In the genomic region with DNA sequence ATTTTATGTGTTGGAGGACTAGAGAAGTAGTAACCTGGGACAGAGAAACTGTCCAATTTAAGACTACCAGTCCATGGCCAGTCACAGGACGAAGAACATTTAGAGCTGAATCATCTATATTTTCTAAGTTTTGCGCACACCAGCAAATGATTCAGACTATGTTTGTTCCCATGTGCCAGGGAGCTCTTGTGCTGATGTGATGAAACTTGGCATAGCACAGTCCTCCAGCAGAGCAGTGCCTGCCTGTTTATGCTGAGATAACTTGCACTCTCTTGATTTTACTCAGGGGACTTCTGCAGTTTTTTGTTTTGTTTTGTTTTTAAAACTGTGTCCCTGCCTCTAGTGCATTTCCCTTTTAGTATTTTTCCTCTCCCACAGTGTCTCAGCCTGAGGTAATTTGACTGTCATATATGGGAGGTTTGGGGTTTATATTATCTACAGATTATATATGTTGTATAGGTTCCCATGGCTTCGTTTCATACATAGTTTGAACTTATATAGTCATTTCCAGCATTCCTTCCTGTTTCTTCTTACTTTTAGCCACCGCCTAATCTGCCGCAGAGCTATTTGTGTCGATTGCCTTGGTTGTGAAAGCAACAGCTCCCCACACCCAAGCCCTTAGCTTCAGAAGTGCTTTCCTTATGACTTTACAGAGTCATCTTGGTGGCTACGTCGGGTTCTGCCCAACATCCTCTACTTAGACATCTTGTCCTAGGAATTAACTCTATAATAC, we compare ENCODE assay signal across 8 cellular contexts. TPM values are rescaled to one million over a fixed set of nuclear protein-coding genes. Genes with fewer than 3 reads are reported as not detected.
A peak's percentile ranks its signal among the peaks of the same experiment; 100 is the strongest.
DNase-seq lines count a peak whose midpoint lies in the region; ATAC-seq and TF ChIP-seq lines count a peak whose summit lies in the region.

No MANE protein-coding gene starts in this region.

- H3K4me1 ChIP-seq in stomach = peaks cover 7 to 61% (median 43%) of the 10 kb centered on the region in 4 donors

- peak overlapping the region in 4 of 5 donors; percentile 45 to 74 (median 63) for H3K27ac ChIP-seq in stomach

- DNase-seq in AG09309 (ENCODE audit: low read depth) = peak; percentile 32
- peak; percentile 76 for DNase-seq in activated naive CD4-positive, alpha-beta T cell treated with anti-CD3 and anti-CD28 coated beads, Interleukin-2, amount 10 ng/mL, durations not matched to agents 7 days and 5 days
- DNase-seq in left lobe of liver (ENCODE audit: low spot score) = peak; percentile 59
- DNase-seq in stomach = peak; percentile 36
- no peak for DNase-seq in NCI-H2196 treated with DMSO at 0.1 percent for 48 hours (lab: John Stamatoyannopoulos, UW; ENCODE audit: unreplicated experiment)
- DNase-seq in 8988T = no peak

- peak overlapping the region; percentile 70 for H3K27ac Mint-ChIP-seq in activated naive CD4-positive, alpha-beta T cell treated with anti-CD3 and anti-CD28 coated beads, Interleukin-2, amount 10 ng/mL, durations not matched to agents 7 days and 5 days

- H3K36me3 Mint-ChIP-seq in activated naive CD4-positive, alpha-beta T cell treated with anti-CD3 and anti-CD28 coated beads, Interleukin-2, amount 10 ng/mL, durations not matched to agents 7 days and 5 days = no peaks in the 10 kb centered on the region

- no peak for TF ChIP-seq POLR2A in stomach (IDR thresholded peaks at IDR 0.05)

- peak; percentile 58 for ATAC-seq in GM19452 (IDR thresholded peaks at IDR 0.05; ENCODE audit: unreplicated experiment)
- peak; percentile 69 for ATAC-seq in HG03457 (IDR thresholded peaks at IDR 0.05; ENCODE audit: unreplicated experiment)
- peak; percentile 84 for ATAC-seq in left lobe of liver

- no peaks in the 10 kb centered on the region for H3K9me3 Mint-ChIP-seq in activated naive CD4-positive, alpha-beta T cell treated with anti-CD3 and anti-CD28 coated beads, Interleukin-2, amount 10 ng/mL, durations not matched to agents 7 days and 5 days

- H3K36me3 ChIP-seq in stomach = no peaks in the 10 kb centered on the region

- CTCF ChIA-PET in activated naive CD4-positive, alpha-beta T cell treated with anti-CD3 and anti-CD28 coated beads, Interleukin-2, amount 10 ng/mL, durations not matched to agents 7 days and 5 days (lab: Charles Lee) = no interaction called here

- H3K4me1 Mint-ChIP-seq in activated naive CD4-positive, alpha-beta T cell treated with anti-CD3 and anti-CD28 coated beads, Interleukin-2, amount 10 ng/mL, durations not matched to agents 7 days and 5 days = peaks cover 29% of the 10 kb centered on the region

- no peak for TF ChIP-seq EP300 in stomach (IDR thresholded peaks at IDR 0.05)

- no peaks in the 10 kb centered on the region for H3K27me3 ChIP-seq in stomach

- intact Hi-C loops in stomach (cut with DNase I; ENCODE audit: low total_unique reads) = no loop called here

- no peaks in the 10 kb centered on the region for H3K9me3 ChIP-seq in stomach

- H3K27me3 Mint-ChIP-seq in activated naive CD4-positive, alpha-beta T cell treated with anti-CD3 and anti-CD28 coated beads, Interleukin-2, amount 10 ng/mL, durations not matched to agents 7 days and 5 days = peaks cover 2% of the 10 kb centered on the region

- H3K4me3 ChIP-seq in AG09309 (ENCODE audit: control insufficient read depth, low read depth, low read length) (no peak overlapping the region), stomach (no peak overlapping the region)

- WGBS in stomach, 5 donors = 27 to 37% (median 30%) methylated on average over 8 of the region's 8 CpGs

- no peak for TF ChIP-seq CTCF in AG09309 (IDR thresholded peaks at IDR 0.05; ENCODE audit: control insufficient read depth, insufficient read depth, low read depth, low read length, missing control alignments)
- no peak for TF ChIP-seq CTCF in stomach (IDR thresholded peaks at IDR 0.05)

- peak overlapping the region; percentile 17 for H3K4me3 Mint-ChIP-seq in activated naive CD4-positive, alpha-beta T cell treated with anti-CD3 and anti-CD28 coated beads, Interleukin-2, amount 10 ng/mL, durations not matched to agents 7 days and 5 days

RNA-seq across cellular contexts. Expression of a gene that starts 45.5 kb away (rescaled TPM):
- total RNA-seq in left lobe of liver = 26.4 TPM
- 10 to 100 TPM; 14.6 to 45.1 (median 27.2) TPM for total RNA-seq in stomach
- 1 to 10 TPM in 2 of 3 donors, under 1 TPM in 1; 0.61 to 2.6 (median 1.4) TPM for polyA plus RNA-seq in stomach

Comparison
In these comparisons a context has a peak if more than half of its experiments do, and no peak if none do; other contexts are left out.
1. DNase-seq: peak in AG09309 (single experiment), activated naive CD4-positive, alpha-beta T cell treated with anti-CD3 and anti-CD28 coated beads, Interleukin-2, amount 10 ng/mL, durations not matched to agents 7 days and 5 days (single experiment), left lobe of liver (single experiment) and stomach (single experiment); none in NCI-H2196 treated with DMSO at 0.1 percent for 48 hours (single experiment) and 8988T (single experiment).
2. Peak in every context shown above with its lines, with median percentiles within 50 percentile points of each other: ATAC-seq.